7 cellular contexts compared by ENCODE assay signal in genomic region chr9:131238402-131239021, GRCh38. TPM values are rescaled to one million over a fixed set of nuclear protein-coding genes. Genes with fewer than 3 reads are reported as not detected.
DNase-seq lines count a peak whose midpoint lies in the region; ATAC-seq, FAIRE-seq and TF ChIP-seq lines count a peak whose summit lies in the region.

No MANE protein-coding gene starts in this region.

- intact Hi-C loops in HepG2 (cut with micrococcal nuclease; ENCODE audit: unreplicated experiment) = no loop called here
- intact Hi-C loops in uterus (cut with DNase I; ENCODE audit: low total_unique reads) = no loop called here

- no TSS peak for BruUV-seq in HepG2 (replicated peaks; lab: Mats Ljungman, UMichigan)

- H3K27ac ChIP-seq in HepG2 (ENCODE audit: extremely low read length, insufficient read depth, low read length) (no peak overlapping the region), upper lobe of left lung (peak overlapping the region; percentile 57 to 77 (median 74)), uterus (no peak overlapping the region)

- TF ChIP-seq POLR2A in HepG2 (IDR thresholded peaks at IDR 0.05; ENCODE audit: insufficient read depth in 1 of 2, low read depth in 2 of 2, low read length in 2 of 2) (no peak), upper lobe of left lung (IDR thresholded peaks at IDR 0.05) (no peak), uterus (IDR thresholded peaks at IDR 0.05) (no peak)

- 62% methylated on average over 9 of the region's 23 CpGs for WGBS in HepG2 (ENCODE audit: low lambda C conversion rate)
- 35 to 44% methylated on average over 22 to 23 of the region's 23 CpGs for WGBS in upper lobe of left lung, 2 donors

- no peak for TF ChIP-seq EP300 in HepG2 (IDR thresholded peaks at IDR 0.05; ENCODE audit: low read depth in 2 of 2, low read length in 2 of 2)
- TF ChIP-seq EP300 in HepG2 (CRISPR knock-in tag; IDR thresholded peaks at IDR 0.05; ENCODE audit: borderline replicate concordance) = no peak
- no peak for TF ChIP-seq EP300 in upper lobe of left lung (IDR thresholded peaks at IDR 0.05)

- ATAC-seq in GM19452 (IDR thresholded peaks at IDR 0.05; ENCODE audit: unreplicated experiment) (peak; percentile 34), HG03159 (IDR thresholded peaks at IDR 0.05; ENCODE audit: unreplicated experiment) (peak; percentile 20), HepG2 (peak; percentile 13), upper lobe of left lung (ENCODE audit: low FRiP score in 2 of 2) (no peak)

- H3K36me3 ChIP-seq in HepG2 (replicated peaks in 1 of 2; ENCODE audit: control insufficient read depth in 1 of 2, insufficient read depth in 2 of 2, low read length in 2 of 2) (peaks cover 8 to 19% of the 10 kb centered on the region in 2 experiments; a peak in 3 of 5 replicates), upper lobe of left lung (peaks cover 1 to 21% (median 14%) of the 10 kb centered on the region in 4 donors), uterus (no peaks in the 10 kb centered on the region)

- CTCF ChIA-PET in HepG2 (lab: Yijun Ruan, JAX; ENCODE audit: low intra/inter-chr PET ratio, low total read pairs) = no interaction called here

- H3K9me3 ChIP-seq in HepG2 (ENCODE audit: low read length) = peaks cover 5% of the 10 kb centered on the region
- H3K9me3 ChIP-seq in upper lobe of left lung = no peaks in the 10 kb centered on the region
- no peaks in the 10 kb centered on the region for H3K9me3 ChIP-seq in uterus

- H3K4me3 ChIP-seq in HepG2 (replicated peaks in 1 of 3; ENCODE audit: insufficient read depth in 1 of 3, low read depth in 2 of 3, low read length in 3 of 3) (peak overlapping the region in 1 of 3 experiments; percentile 30; a peak in 1 of 6 replicates), upper lobe of left lung (peak overlapping the region in 2 of 4 donors; percentile 9), uterus (no peak overlapping the region)

- TF ChIP-seq CTCF in HepG2 (CRISPR knock-in tag; IDR thresholded peaks at IDR 0.05) = no peak
- no peak for TF ChIP-seq CTCF in upper lobe of left lung (IDR thresholded peaks at IDR 0.05)
- TF ChIP-seq CTCF in uterus (IDR thresholded peaks at IDR 0.05) = no peak

- H3K4me1 ChIP-seq in HepG2 (ENCODE audit: insufficient read depth, low read length) (peaks cover 32% of the 10 kb centered on the region), upper lobe of left lung (peaks cover 20 to 28% (median 25%) of the 10 kb centered on the region in 4 donors), uterus (no peaks in the 10 kb centered on the region)

- no peak overlapping the region for H3K9ac ChIP-seq in HepG2 (ENCODE audit: insufficient read depth, low read depth, low read length)

- H2AFZ ChIP-seq in HepG2 (ENCODE audit: low read length) = no peak overlapping the region

- in situ Hi-C loops in HepG2 (cut with HindIII; ENCODE audit: extremely low pct_ligation_motif_present, low pct_unique_long_range_greater_than_20kb) = no loop called here

- H3K27me3 ChIP-seq in HepG2 (ENCODE audit: control insufficient read depth in 1 of 2, insufficient read depth in 2 of 2, low read length in 2 of 2) = no peaks in the 10 kb centered on the region
- H3K27me3 ChIP-seq in upper lobe of left lung = no peaks in the 10 kb centered on the region
- no peaks in the 10 kb centered on the region for H3K27me3 ChIP-seq in uterus

- H4K20me1 ChIP-seq in HepG2 (ENCODE audit: insufficient read depth, low read length) = no peaks in the 10 kb centered on the region

- POLR2A ChIA-PET in HepG2 (lab: Yijun Ruan, JAX) = interaction anchor here (0.5 kb wide), 1 partner anchor 362 kb away, joined by 3 read pairs; no protein-coding TSS in a partner anchor

- FAIRE-seq in HepG2 (lab: Jason Lieb, UNC) = no peak

- no peak for TF ChIP-seq RAD21 in HepG2 (CRISPR knock-in tag; IDR thresholded peaks at IDR 0.05)

- no peaks in the 10 kb centered on the region for H3K79me2 ChIP-seq in HepG2 (ENCODE audit: insufficient read depth, low read length)

- DNase-seq in amniotic epithelial cell (ENCODE audit: low read depth) = peak; percentile 47
- DNase-seq in HepG2 (ENCODE audit: low spot score) = no peak
- peak in 1 of 2 donors; percentile 82 for DNase-seq in upper lobe of left lung
- no peak for DNase-seq in uterus
- no peak for DNase-seq in germinal center (ENCODE audit: low spot score)

- H3K4me2 ChIP-seq in HepG2 (ENCODE audit: low read depth, low read length) = peak overlapping the region; percentile 45; the same call in 1 of the 2 replicates

TF ChIP-seq in HepG2, 621 proteins besides CTCF, POLR2A, EP300 and RAD21 (continues in another document):
- TF ChIP-seq NONO (IDR thresholded peaks at IDR 0.05) (no peak), NONO (CRISPR knock-in tag; conservative IDR thresholded peaks at IDR 0.05) (0 out of 2 replicates have a peak, but pooled peaks have one; percentile 26)

RNA-seq across cellular contexts. Expression of gene FAM78A, which starts 37.8 kb away (rescaled TPM):
- total RNA-seq in HepG2 (2016; rRNA removed; fragmentation: Illumina TruSeq; extraction: Trizol) (0.14 and 0.18 TPM in 2 replicates), upper lobe of left lung (10 to 100 TPM in 2 of 6 donors, 1 to 10 TPM in 4; 4.5 to 19.1 (median 9.3) TPM), uterus (10 to 100 TPM in 1 of 4 donors, 1 to 10 TPM in 2, under 1 TPM in 1; 0.26 to 15.9 (median 3.6) TPM)
- total RNA-seq in HepG2 (2016; cell fraction: cytosol; rRNA removed; fragmentation: Illumina TruSeq; extraction: Trizol; ENCODE audit: low read depth) = not detected in 2 replicates
- 0.15 and 0.26 TPM in 2 replicates for total RNA-seq in HepG2 (2016; cell fraction: insoluble cytoplasmic fraction; rRNA removed; fragmentation: Illumina TruSeq; extraction: Trizol)
- total RNA-seq in HepG2 (2016; cell fraction: membrane; rRNA removed; fragmentation: Illumina TruSeq; extraction: Trizol) = 0.15 TPM in 1 of 2 replicates, not detected in the other
- 0.50 and 0.68 TPM in 2 replicates for total RNA-seq in HepG2 (2016; cell fraction: nucleus; rRNA removed; fragmentation: Illumina TruSeq; extraction: Trizol)
- 0.51 and 0.62 TPM in 2 replicates for polyA plus RNA-seq in HepG2 (2011; rRNA removed)
- polyA plus RNA-seq in HepG2 (2011; cell fraction: cytosol; rRNA removed) = 0.37 and 0.43 TPM in 2 replicates
- polyA plus RNA-seq in HepG2 (2011; cell fraction: nucleus; rRNA removed) = 0.63 and 0.69 TPM in 2 replicates
- 0.25 and 0.30 TPM in 2 replicates for polyA plus RNA-seq in HepG2 (2012)
- 0.03 and 0.11 TPM in 2 replicates for polyA plus RNA-seq in HepG2 (2016; cell fraction: cytosol; fragmentation: Illumina TruSeq; extraction: Trizol; ENCODE audit: low read depth)
- 0.12 and 0.21 TPM in 2 replicates for polyA plus RNA-seq in HepG2 (2016; cell fraction: insoluble cytoplasmic fraction; fragmentation: Illumina TruSeq; extraction: Trizol; ENCODE audit: low read depth)
- 0.07 and 0.10 TPM in 2 replicates for polyA plus RNA-seq in HepG2 (2016; cell fraction: membrane; fragmentation: Illumina TruSeq; extraction: Trizol; ENCODE audit: low read depth)
- 0.11 and 0.22 TPM in 2 replicates for polyA plus RNA-seq in HepG2 (2016; cell fraction: nucleus; fragmentation: Illumina TruSeq; extraction: Trizol; ENCODE audit: insufficient read depth, low read depth)
- polyA minus RNA-seq in HepG2 (2011; rRNA and poly(A)+ RNA removed; ENCODE audit: low replicate concordance) = 0.62 and 23.9 TPM in 2 replicates
- 0.26 and 0.49 TPM in 2 replicates for polyA minus RNA-seq in HepG2 (2011; cell fraction: cytosol; rRNA and poly(A)+ RNA removed)
- polyA minus RNA-seq in HepG2 (2011; cell fraction: nucleus; rRNA and poly(A)+ RNA removed) = 0.12 and 0.13 TPM in 2 replicates

RNA-seq across cellular contexts. Expression of gene PLPP7, which starts 51.0 kb away (rescaled TPM):
- total RNA-seq in HepG2 (2016; rRNA removed; fragmentation: Illumina TruSeq; extraction: Trizol) (0.66 and 1.2 TPM in 2 replicates), upper lobe of left lung (1 to 10 TPM in 4 of 6 donors, under 1 TPM in 2; 0.76 to 3.2 (median 1.6) TPM), uterus (10 to 100 TPM in 1 of 4 donors, 1 to 10 TPM in 3; 6.3 to 45.3 (median 8.1) TPM)
- 1.1 TPM in 2 replicates for total RNA-seq in HepG2 (2016; cell fraction: cytosol; rRNA removed; fragmentation: Illumina TruSeq; extraction: Trizol; ENCODE audit: low read depth)
- total RNA-seq in HepG2 (2016; cell fraction: insoluble cytoplasmic fraction; rRNA removed; fragmentation: Illumina TruSeq; extraction: Trizol) = 0.85 and 1.0 TPM in 2 replicates
- 1.7 TPM in 2 replicates for total RNA-seq in HepG2 (2016; cell fraction: membrane; rRNA removed; fragmentation: Illumina TruSeq; extraction: Trizol)
- total RNA-seq in HepG2 (2016; cell fraction: nucleus; rRNA removed; fragmentation: Illumina TruSeq; extraction: Trizol) = 0.28 and 1.4 TPM in 2 replicates
- polyA plus RNA-seq in HepG2 (2011; rRNA removed) = 0.33 and 0.67 TPM in 2 replicates
- polyA plus RNA-seq in HepG2 (2011; cell fraction: cytosol; rRNA removed) = 0.47 and 1.0 TPM in 2 replicates
- polyA plus RNA-seq in HepG2 (2011; cell fraction: nucleus; rRNA removed) = 0.66 and 0.87 TPM in 2 replicates
- 0.69 and 0.78 TPM in 2 replicates for polyA plus RNA-seq in HepG2 (2012)
- 1.2 and 1.6 TPM in 2 replicates for polyA plus RNA-seq in HepG2 (2016; cell fraction: cytosol; fragmentation: Illumina TruSeq; extraction: Trizol; ENCODE audit: low read depth)
- polyA plus RNA-seq in HepG2 (2016; cell fraction: insoluble cytoplasmic fraction; fragmentation: Illumina TruSeq; extraction: Trizol; ENCODE audit: low read depth) = 0.74 and 0.82 TPM in 2 replicates
- polyA plus RNA-seq in HepG2 (2016; cell fraction: membrane; fragmentation: Illumina TruSeq; extraction: Trizol; ENCODE audit: low read depth) = 1.7 TPM in 2 replicates
- 0.56 and 0.57 TPM in 2 replicates for polyA plus RNA-seq in HepG2 (2016; cell fraction: nucleus; fragmentation: Illumina TruSeq; extraction: Trizol; ENCODE audit: insufficient read depth, low read depth)
- 0.16 and 1.9 TPM in 2 replicates for polyA minus RNA-seq in HepG2 (2011; rRNA and poly(A)+ RNA removed; ENCODE audit: low replicate concordance)
- polyA minus RNA-seq in HepG2 (2011; cell fraction: cytosol; rRNA and poly(A)+ RNA removed) = 0.70 and 0.79 TPM in 2 replicates
- polyA minus RNA-seq in HepG2 (2011; cell fraction: nucleus; rRNA and poly(A)+ RNA removed) = 0.52 and 1.1 TPM in 2 replicates

Comparison
In these comparisons a context has a peak if more than half of its experiments do, and no peak if none do; other contexts are left out.
1. ATAC-seq: peak in GM19452 (single experiment), HG03159 (single experiment) and HepG2 (single experiment); none in upper lobe of left lung (0 of 2).
2. H3K27ac ChIP-seq: peak in upper lobe of left lung (4 of 4); none in HepG2 (single experiment) and uterus (0 of 2).